Comparison of ENCODE assay signal across 12 cellular contexts in genomic region chr5:10592598-10592997, GRCh38. TPM values are rescaled to one million over a fixed set of nuclear protein-coding genes. Genes with fewer than 3 reads are reported as not detected.
DNase-seq lines count a peak whose midpoint lies in the region; ATAC-seq, FAIRE-seq and TF ChIP-seq lines count a peak whose summit lies in the region.
"Had no signal": no experiment of that assay in that cellular context is flagged by ENCODE, and none has a peak within 500 bp of the region (broad histone marks: within the 10 kb centered on the region; RNA-seq: fewer than 3 reads in every experiment).

No MANE protein-coding gene starts in this region.

- H3K4me3 ChIP-seq in K562 = no peak overlapping the region

- H3K27me3 Mint-ChIP-seq in endothelial cell (ENCODE audit: unreplicated experiment) = no peaks in the 10 kb centered on the region

- H3K27ac Mint-ChIP-seq in endothelial cell (ENCODE audit: unreplicated experiment) = no peak overlapping the region

- H4K20me1 ChIP-seq in K562 (replicated peaks; ENCODE audit: control insufficient read depth, insufficient read depth, low read length) = no peaks in the 10 kb centered on the region

- H3K9me3 Mint-ChIP-seq in endothelial cell (ENCODE audit: unreplicated experiment) = no peaks in the 10 kb centered on the region
- H3K9me3 Mint-ChIP-seq: central memory CD8-positive, alpha-beta T cell had no signal

- H2AFZ ChIP-seq in K562 (ENCODE audit: low read depth, low read length) = no peak overlapping the region

- no peak for TF ChIP-seq EP300 in K562 (IDR thresholded peaks at IDR 0.05; ENCODE audit: low read length)

- in situ Hi-C loops in K562 (cut with MboI) = no loop called here

- TF ChIP-seq CTCF in K562 (IDR thresholded peaks at IDR 0.05 in 2 of 3, conservative IDR thresholded peaks at IDR 0.05 in 1 of 3; ENCODE audit: insufficient read depth in 2 of 3, low read depth in 1 of 3, low read length in 3 of 3) (no peak), endothelial cell (IDR thresholded peaks at IDR 0.05; ENCODE audit: unreplicated experiment) (no peak)

- H3K4me3 Mint-ChIP-seq in endothelial cell (ENCODE audit: unreplicated experiment) = no peak overlapping the region
- H3K4me3 Mint-ChIP-seq: central memory CD8-positive, alpha-beta T cell had no signal

- H3K36me3 Mint-ChIP-seq in endothelial cell (ENCODE audit: low read depth, unreplicated experiment) = no peaks in the 10 kb centered on the region

- no peak for FAIRE-seq in K562 (lab: Jason Lieb, UNC)
- FAIRE-seq: RCC 7860 had no signal

- H3K79me2 ChIP-seq in K562 (ENCODE audit: control insufficient read depth, insufficient read depth, low read length) = no peaks in the 10 kb centered on the region

- TF ChIP-seq POLR2A in K562 (conservative IDR thresholded peaks at IDR 0.05) = no peak

- peaks cover 35% of the 10 kb centered on the region for H3K4me1 Mint-ChIP-seq in endothelial cell (ENCODE audit: unreplicated experiment)

- no peak overlapping the region for H3K9ac ChIP-seq in K562 (ENCODE audit: insufficient read depth in 1 of 2, low read depth in 2 of 2, low read length in 2 of 2)

- H3K4me1 ChIP-seq in K562 (replicated peaks in 1 of 2; ENCODE audit: control insufficient read depth in 2 of 2, insufficient read depth in 2 of 2, low read length in 2 of 2) = peaks cover 41 to 51% of the 10 kb centered on the region in 2 experiments

- H3K27ac ChIP-seq in K562 (ENCODE audit: extremely low read depth, low read depth, low read length) = no peak overlapping the region

- DNase-seq in K562 (ENCODE audit: extremely low read depth in 1 of 4, low spot score in 3 of 4) (no peak), MV-4-11 (lab: John Stamatoyannopoulos, UW) (no peak), endothelial cell (ENCODE audit: low spot score) (no peak)
- no peak for DNase-seq in activated naive CD4-positive, alpha-beta T cell treated with anti-CD3 and anti-CD28 coated beads, Interleukin-2, amount 50 U/mL, for 16 hours
- DNase-seq in effector CD8-positive, alpha-beta T cell (lab: John Stamatoyannopoulos, UW) = no peak
- DNase-seq: stimulated activated CD4-positive, alpha-beta T cell treated with anti-CD3 and anti-CD28 coated beads, Interleukin-15, amount 100 ng/mL, for 24 hours; stimulated activated naive CD4-positive, alpha-beta T cell had no signal

- peaks cover 3% of the 10 kb centered on the region for H3K9me1 ChIP-seq in K562 (ENCODE audit: control insufficient read depth, insufficient read depth, low read length)

- POLR2A ChIA-PET in K562 (lab: Yijun Ruan, JAX) = interaction anchor here (0.6 to 1.6 kb wide), 4 partner anchors 8 to 29 kb away, joined by 3 to 5 read pairs (median 4); partner anchors contain the start of gene ANKRD33B

- ATAC-seq in GM18867 (IDR thresholded peaks at IDR 0.05; ENCODE audit: unreplicated experiment) (peak; percentile 46), GM21576 (IDR thresholded peaks at IDR 0.05; ENCODE audit: unreplicated experiment) (peak; percentile 54), HG03175 (IDR thresholded peaks at IDR 0.05; ENCODE audit: unreplicated experiment) (peak; percentile 51), K562 (no peak)

- H3K36me3 ChIP-seq in K562 (ENCODE audit: control insufficient read depth, insufficient read depth, low read length) = no peaks in the 10 kb centered on the region

- BruUV-seq in K562 (replicated peaks; lab: Mats Ljungman, UMichigan) = no TSS peak

- TF ChIP-seq RAD21 in K562 (CRISPR knock-in tag; conservative IDR thresholded peaks at IDR 0.05 in 1 of 2, IDR thresholded peaks at IDR 0.05 in 1 of 2) = no peak

- no peaks in the 10 kb centered on the region for H3K27me3 ChIP-seq in K562 (ENCODE audit: control insufficient read depth in 2 of 2, insufficient read depth in 2 of 2, low read length in 2 of 2)

- H3K4me2 ChIP-seq in K562 (ENCODE audit: insufficient read depth, low read length) = no peak overlapping the region

- H3K9me3 ChIP-seq in K562 (replicated peaks; ENCODE audit: control insufficient read depth, insufficient read depth, low read depth, low read length) = no peaks in the 10 kb centered on the region

- intact Hi-C loops in K562 (cut with micrococcal nuclease) = no loop called here

- CTCF ChIA-PET in K562 (lab: Yijun Ruan, JAX; ENCODE audit: low intra/inter-chr PET ratio) = no interaction called here

TF ChIP-seq in K562, 482 proteins besides CTCF, POLR2A, EP300 and RAD21:
- TF ChIP-seq ZNF668 (CRISPR knock-in tag; IDR thresholded peaks at IDR 0.05) (no peak), C11orf30 (IDR thresholded peaks at IDR 0.05; ENCODE audit: low read depth) (peak; percentile 96), ZNF316 (IDR thresholded peaks at IDR 0.05) (peak; percentile 98), NFXL1 (CRISPR knock-in tag; IDR thresholded peaks at IDR 0.05) (no peak), E4F1 (CRISPR knock-in tag; IDR thresholded peaks at IDR 0.05; ENCODE audit: borderline replicate concordance) (no peak), MAFG (tag; conservative IDR thresholded peaks at IDR 0.05) (peak; percentile 94), ZNF717 (CRISPR knock-in tag; IDR thresholded peaks at IDR 0.05) (no peak), ZNF3 (CRISPR knock-in tag; IDR thresholded peaks at IDR 0.05) (no peak), ZNF24 (IDR thresholded peaks at IDR 0.05) (no peak), SOX6 (IDR thresholded peaks at IDR 0.05) (no peak), MAFF (IDR thresholded peaks at IDR 0.05; ENCODE audit: low read length) (peak; percentile 89), MAFK (IDR thresholded peaks at IDR 0.05; ENCODE audit: low read length) (peak; percentile 88)
- TF ChIP-seq, protein P1, sequence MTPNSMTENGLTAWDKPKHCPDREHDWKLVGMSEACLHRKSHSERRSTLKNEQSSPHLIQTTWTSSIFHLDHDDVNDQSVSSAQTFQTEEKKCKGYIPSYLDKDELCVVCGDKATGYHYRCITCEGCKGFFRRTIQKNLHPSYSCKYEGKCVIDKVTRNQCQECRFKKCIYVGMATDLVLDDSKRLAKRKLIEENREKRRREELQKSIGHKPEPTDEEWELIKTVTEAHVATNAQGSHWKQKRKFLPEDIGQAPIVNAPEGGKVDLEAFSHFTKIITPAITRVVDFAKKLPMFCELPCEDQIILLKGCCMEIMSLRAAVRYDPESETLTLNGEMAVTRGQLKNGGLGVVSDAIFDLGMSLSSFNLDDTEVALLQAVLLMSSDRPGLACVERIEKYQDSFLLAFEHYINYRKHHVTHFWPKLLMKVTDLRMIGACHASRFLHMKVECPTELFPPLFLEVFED (CRISPR knock-in tag; conservative IDR thresholded peaks at IDR 0.05) = no peak
- TF ChIP-seq, protein P2, sequence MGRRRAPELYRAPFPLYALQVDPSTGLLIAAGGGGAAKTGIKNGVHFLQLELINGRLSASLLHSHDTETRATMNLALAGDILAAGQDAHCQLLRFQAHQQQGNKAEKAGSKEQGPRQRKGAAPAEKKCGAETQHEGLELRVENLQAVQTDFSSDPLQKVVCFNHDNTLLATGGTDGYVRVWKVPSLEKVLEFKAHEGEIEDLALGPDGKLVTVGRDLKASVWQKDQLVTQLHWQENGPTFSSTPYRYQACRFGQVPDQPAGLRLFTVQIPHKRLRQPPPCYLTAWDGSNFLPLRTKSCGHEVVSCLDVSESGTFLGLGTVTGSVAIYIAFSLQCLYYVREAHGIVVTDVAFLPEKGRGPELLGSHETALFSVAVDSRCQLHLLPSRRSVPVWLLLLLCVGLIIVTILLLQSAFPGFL (CRISPR knock-in tag; IDR thresholded peaks at IDR 0.05) = no peak

RNA-seq across cellular contexts. Expression of gene ANKRD33B, which starts 28.7 kb away (rescaled TPM):
- total RNA-seq in K562 (2011; cell fraction: chromatin; rRNA removed; ENCODE audit: low replicate concordance) = 1.3 and 1.7 TPM in 2 replicates
- 1.5 and 1.6 TPM in 2 replicates for total RNA-seq in K562 (2011; cell fraction: nucleolus; rRNA removed)
- total RNA-seq in K562 (2011; cell fraction: nucleoplasm; rRNA removed) = 1.5 and 1.7 TPM in 2 replicates
- 0.45 and 0.53 TPM in 2 replicates for total RNA-seq in K562 (2014; rRNA removed)
- 0.38 and 0.40 TPM in 2 replicates for total RNA-seq in K562 (2014; rRNA removed; fragmentation: Illumina TruSeq; extraction: Trizol)
- 1.5 TPM in 2 replicates for total RNA-seq in K562 (2015; rRNA removed; fragmentation: Illumina TruSeq; extraction: Trizol)
- total RNA-seq in K562 (2021) = 1.3 and 1.7 TPM in 2 replicates
- polyA plus RNA-seq in K562 (2011; rRNA removed) = 0.08 and 0.17 TPM in 2 replicates
- polyA plus RNA-seq in K562 (2011; cell fraction: cytosol; rRNA removed) = 0.15 and 0.21 TPM in 2 replicates
- polyA plus RNA-seq in K562 (2011; cell fraction: nucleus; rRNA removed) = 0.24 and 0.44 TPM in 2 replicates
- polyA plus RNA-seq in K562 (2012) = 1.5 and 3.9 TPM in 2 replicates
- polyA plus RNA-seq in K562 (2014; fragmentation: Illumina TruSeq; extraction: Trizol) = 0.43 and 0.54 TPM in 2 replicates
- under 1 TPM; 0.10 to 0.17 TPM for polyA plus RNA-seq in K562 (2014; fragmentation: Nextera tagmentation; extraction: Ambion mirVana)
- 0.16 and 0.33 TPM in 2 replicates for polyA plus RNA-seq in K562 (2014; rRNA removed)
- polyA minus RNA-seq in K562 (2011; rRNA and poly(A)+ RNA removed) = 0.36 and 0.67 TPM in 2 replicates
- polyA minus RNA-seq in K562 (2011; cell fraction: cytosol; rRNA and poly(A)+ RNA removed) = 0.36 and 1.2 TPM in 2 replicates
- polyA minus RNA-seq in K562 (2011; cell fraction: nucleus; rRNA and poly(A)+ RNA removed) = 0.78 and 0.81 TPM in 2 replicates
- 7.0 TPM for total RNA-seq in endothelial cell (ENCODE audit: unreplicated experiment)
